Comparison of ENCODE assay signal across 15 cellular contexts in genomic region chr6:72769459-72770125, GRCh38.
DNase-seq lines count a peak whose midpoint lies in the region; ATAC-seq and TF ChIP-seq lines count a peak whose summit lies in the region.
"Had no signal": no experiment of that assay in that cellular context is flagged by ENCODE, and none has a peak within 500 bp of the region (broad histone marks: within the 10 kb centered on the region; RNA-seq: fewer than 3 reads in every experiment).

No MANE protein-coding gene starts in this region.

- H3K79me2 ChIP-seq in neural progenitor cell (ENCODE audit: low read depth): no peaks in the 10 kb centered on the region

- H3K4me3 Mint-ChIP-seq in neural progenitor cell: no peak overlapping the region
- no peak overlapping the region for H3K4me3 Mint-ChIP-seq in nephron progenitor cell
- H3K4me3 Mint-ChIP-seq: activated naive CD8-positive, alpha-beta T cell treated with anti-CD3 and anti-CD28 coated beads, Interleukin-2, amount 10 ng/mL, durations not matched to agents 7 days and 5 days had no signal

- POLR2A ChIA-PET in HEK293 (lab: Yijun Ruan, JAX): interaction anchor here (0.6 kb wide), 1 partner anchor 147 kb away, joined by 3 read pairs; no protein-coding TSS in a partner anchor

- TF ChIP-seq CTCF in HEK293 (tag by site-specific recombination; IDR thresholded peaks at IDR 0.05) (no peak), neural progenitor cell (IDR thresholded peaks at IDR 0.05) (no peak), nephron progenitor cell (IDR thresholded peaks at IDR 0.05) (no peak)

- H3K27me3 ChIP-seq in neural progenitor cell: no peaks in the 10 kb centered on the region
- H3K27me3 ChIP-seq: gastrocnemius medialis, upper lobe of right lung had no signal

- H3K4me3 ChIP-seq in HEK293 (ENCODE audit: low read depth, low read length) (no peak overlapping the region), neural progenitor cell (no peak overlapping the region)
- H3K4me3 ChIP-seq: A549, gastrocnemius medialis, upper lobe of right lung had no signal

- no peaks in the 10 kb centered on the region for H4K20me1 ChIP-seq in neural progenitor cell (ENCODE audit: low read depth)

- H3K9me3 ChIP-seq in HEK293 (ENCODE audit: control insufficient read depth, insufficient read depth, low read depth, low read length) (no peaks in the 10 kb centered on the region), neural progenitor cell (ENCODE audit: low read depth) (no peaks in the 10 kb centered on the region)
- H3K9me3 ChIP-seq: A549, gastrocnemius medialis, upper lobe of right lung had no signal

- CTCF ChIA-PET in HEK293 (lab: Yijun Ruan, JAX): interaction anchor here (0.6 kb wide), 1 partner anchor 48 kb away, joined by 3 read pairs; no protein-coding TSS in a partner anchor

- no peak overlapping the region for H3K27ac Mint-ChIP-seq in neural progenitor cell
- H3K27ac Mint-ChIP-seq in nephron progenitor cell: no peak overlapping the region
- H3K27ac Mint-ChIP-seq: activated naive CD8-positive, alpha-beta T cell treated with anti-CD3 and anti-CD28 coated beads, Interleukin-2, amount 10 ng/mL, durations not matched to agents 7 days and 5 days had no signal

- no peak overlapping the region for H3K9ac ChIP-seq in neural progenitor cell

- H3K36me3 Mint-ChIP-seq in neural progenitor cell (no peaks in the 10 kb centered on the region), nephron progenitor cell (ENCODE audit: low read depth) (no peaks in the 10 kb centered on the region)

- no peaks in the 10 kb centered on the region for H3F3A ChIP-seq in neural progenitor cell (ENCODE audit: low read depth)

- H3K36me3 ChIP-seq in HEK293 (ENCODE audit: control insufficient read depth in 2 of 2, insufficient read depth in 1 of 2, low read length in 2 of 2) (no peaks in the 10 kb centered on the region), neural progenitor cell (no peaks in the 10 kb centered on the region)
- H3K36me3 ChIP-seq: gastrocnemius medialis, upper lobe of right lung had no signal

- DNase-seq in SHP77 treated with DMSO at 0.1 percent for 48 hours (lab: John Stamatoyannopoulos, UW) (peak; percentile 6), SHP77 (lab: John Stamatoyannopoulos, UW) (no peak), neural progenitor cell (ENCODE audit: low spot score) (no peak), nephron progenitor cell (no peak), DMS79 (lab: John Stamatoyannopoulos, UW) (no peak)
- no peak for DNase-seq in activated T-cell treated with anti-CD3 and anti-CD28 coated beads, Interleukin-2, amount 50 U/mL, for 48 hours
- DNase-seq: activated naive CD8-positive, alpha-beta T cell treated with anti-CD3 and anti-CD28 coated beads, Interleukin-2, amount 10 ng/mL, durations not matched to agents 7 days and 5 days; gastrocnemius medialis; kidney; NCI-H146; NCI-H510A treated with DMSO at 0.1 percent for 48 hours; upper lobe of right lung had no signal

- H3K4me2 ChIP-seq in neural progenitor cell: no peak overlapping the region
- H3K4me2 ChIP-seq: A549 had no signal

- H3K4me1 Mint-ChIP-seq in neural progenitor cell (no peaks in the 10 kb centered on the region), nephron progenitor cell (no peaks in the 10 kb centered on the region)
- H3K4me1 Mint-ChIP-seq: activated naive CD8-positive, alpha-beta T cell treated with anti-CD3 and anti-CD28 coated beads, Interleukin-2, amount 10 ng/mL, durations not matched to agents 7 days and 5 days had no signal

- H2AFZ ChIP-seq in neural progenitor cell (replicated peaks): peak overlapping the region; percentile 45

- H3K4me1 ChIP-seq in HEK293 (ENCODE audit: control insufficient read depth, insufficient read depth, low read length): no peaks in the 10 kb centered on the region
- no peaks in the 10 kb centered on the region for H3K4me1 ChIP-seq in neural progenitor cell
- H3K4me1 ChIP-seq: A549, upper lobe of right lung had no signal

- no peaks in the 10 kb centered on the region for H3K27me3 Mint-ChIP-seq in neural progenitor cell (ENCODE audit: insufficient read depth, low read depth)
- H3K27me3 Mint-ChIP-seq in nephron progenitor cell (ENCODE audit: low read depth, poor library complexity): no peaks in the 10 kb centered on the region
- H3K27me3 Mint-ChIP-seq: activated naive CD8-positive, alpha-beta T cell treated with anti-CD3 and anti-CD28 coated beads, Interleukin-2, amount 10 ng/mL, durations not matched to agents 7 days and 5 days had no signal

- peak; percentile 43 for ATAC-seq in HG03565 (IDR thresholded peaks at IDR 0.05; ENCODE audit: unreplicated experiment)
- ATAC-seq: A549, upper lobe of right lung had no signal

- H3K9me3 Mint-ChIP-seq in neural progenitor cell (no peaks in the 10 kb centered on the region), nephron progenitor cell (no peaks in the 10 kb centered on the region)

- no peak overlapping the region for H3K27ac ChIP-seq in HEK293 (ENCODE audit: extremely low read depth, low read depth, low read length)
- H3K27ac ChIP-seq in neural progenitor cell: no peak overlapping the region
- H3K27ac ChIP-seq: A549, gastrocnemius medialis, upper lobe of right lung had no signal

TF ChIP-seq in HEK293, 187 proteins besides CTCF, POLR2A, EP300 and RAD21:
- TF ChIP-seq ZNF416 (tag by site-specific recombination; IDR thresholded peaks at IDR 0.05) (no peak), SCRT2 (tag by site-specific recombination; IDR thresholded peaks at IDR 0.05) (peak; percentile 70), ZBTB7A (tag by site-specific recombination; IDR thresholded peaks at IDR 0.05; ENCODE audit: low read depth) (no peak), ZNF121 (tag by site-specific recombination; IDR thresholded peaks at IDR 0.05) (no peak)
